1 cellular context compared by ENCODE assay signal in the genomic region with DNA sequence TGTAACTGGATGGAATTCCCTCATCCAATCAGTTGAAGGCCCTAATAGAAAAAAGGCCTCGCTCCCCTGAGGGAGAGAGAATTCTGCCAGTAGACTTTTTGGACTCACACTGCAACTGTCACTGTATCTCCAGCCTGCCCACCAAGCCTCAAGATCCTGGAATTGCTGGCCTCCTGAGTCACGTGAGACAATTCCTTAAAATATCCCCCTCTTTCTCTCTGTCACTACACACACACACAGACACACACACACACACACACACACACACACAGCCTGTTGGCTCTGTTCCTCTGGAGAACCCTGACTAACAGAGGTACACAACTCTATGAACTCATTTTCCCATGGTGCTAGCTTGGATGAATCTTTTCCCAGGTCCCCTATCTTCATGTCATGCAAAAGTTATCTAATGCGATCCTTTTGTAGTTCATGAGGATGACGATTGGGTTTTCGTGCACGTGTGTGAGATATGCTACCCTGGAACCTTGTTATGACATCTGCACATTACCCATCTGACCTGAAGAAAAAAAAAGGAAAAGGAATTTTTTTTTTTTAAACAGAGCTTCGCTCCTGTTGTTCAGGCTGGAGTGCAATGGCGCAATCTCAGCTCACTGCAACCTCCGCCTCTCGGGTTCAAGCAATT.
TF ChIP-seq lines count a peak whose summit lies in the region.

No MANE protein-coding gene starts in this region.

TF ChIP-seq in HepG2, 621 proteins besides CTCF, POLR2A, EP300 and RAD21:
- TF ChIP-seq ZNF460 (CRISPR knock-in tag; IDR thresholded peaks at IDR 0.05; ENCODE audit: borderline replicate concordance), result 0 out of 2 replicates have a peak, but pooled peaks have one; percentile 47
- TF ChIP-seq ZSCAN22 (CRISPR knock-in tag; IDR thresholded peaks at IDR 0.05), result no peak
